Comparison of ENCODE assay signal across 10 cellular contexts in the genomic region with DNA sequence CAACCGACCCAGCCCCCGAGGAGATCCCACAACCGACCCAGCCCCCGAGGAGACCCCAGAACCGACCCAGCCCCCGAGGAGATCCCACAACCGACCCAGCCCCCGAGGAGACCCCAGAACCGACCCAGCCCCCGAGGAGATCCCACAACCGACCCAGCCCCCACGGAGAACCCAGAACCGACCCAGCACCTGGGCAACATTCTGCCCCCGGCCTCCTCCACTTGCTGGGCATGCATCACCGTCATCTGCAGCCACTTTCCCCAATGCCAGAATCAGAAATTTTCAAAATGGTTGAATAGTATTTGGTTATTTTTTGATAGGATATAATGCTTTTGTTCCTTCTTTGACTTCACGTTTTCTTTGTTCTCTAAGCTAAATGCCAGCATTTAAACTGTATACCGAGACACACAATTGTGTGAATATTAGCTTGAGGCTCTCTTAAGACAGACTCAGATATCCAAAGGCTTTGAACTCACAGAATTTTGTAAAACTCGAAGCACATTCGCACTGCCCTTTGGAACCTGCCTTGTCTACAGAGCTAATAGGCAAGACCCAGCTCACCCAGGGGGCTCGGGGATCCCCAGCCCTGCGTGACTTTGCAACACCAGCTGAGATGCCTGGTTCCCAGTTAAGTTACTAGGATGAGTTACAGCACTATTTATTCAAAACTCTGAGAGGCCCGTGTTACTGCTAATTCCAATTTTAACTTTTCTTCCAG. TPM values are rescaled to one million over a fixed set of nuclear protein-coding genes. Genes with fewer than 3 reads are reported as not detected.
DNase-seq lines count a peak whose midpoint lies in the region; ATAC-seq, FAIRE-seq and TF ChIP-seq lines count a peak whose summit lies in the region.
"Had no signal": no experiment of that assay in that cellular context is flagged by ENCODE, and none has a peak within 500 bp of the region (broad histone marks: within the 10 kb centered on the region; RNA-seq: fewer than 3 reads in every experiment).

No MANE protein-coding gene starts in this region.

- no peaks in the 10 kb centered on the region for H3K9me3 ChIP-seq in Peyer's patch

- H3K4me3 Mint-ChIP-seq in activated CD4-positive, alpha-beta T cell treated with anti-CD3 and anti-CD28 coated beads for 36 hours = peak overlapping the region; percentile 30

- H3K36me3 Mint-ChIP-seq in activated CD4-positive, alpha-beta T cell treated with anti-CD3 and anti-CD28 coated beads for 36 hours (ENCODE audit: low read depth) = no peaks in the 10 kb centered on the region

- H3K27ac ChIP-seq in Peyer's patch = peak overlapping the region in 3 of 4 donors; percentile 38 to 68 (median 63)

- POLR2A ChIA-PET in activated CD4-positive, alpha-beta T cell treated with anti-CD3 and anti-CD28 coated beads for 36 hours (lab: Charles Lee) = interaction anchor here (0.6 to 1.5 kb wide), 3 partner anchors 65 to 171 kb away, joined by 3 to 9 read pairs (median 4); no protein-coding TSS in a partner anchor
- POLR2A ChIA-PET in HEK293T (lab: Yijun Ruan, JAX) = no interaction called here

- H3K9me3 Mint-ChIP-seq in activated CD4-positive, alpha-beta T cell treated with anti-CD3 and anti-CD28 coated beads for 36 hours (ENCODE audit: low read depth) = no peaks in the 10 kb centered on the region

- intact Hi-C loops in activated CD4-positive, alpha-beta T cell treated with anti-CD3 and anti-CD28 coated beads for 36 hours (cut with DNase I, micrococcal nuclease) = loop anchor here (1.0 to 5.0 kb wide), 3 partner anchors 19 to 81 kb away; no protein-coding TSS in a partner anchor
- intact Hi-C loops in posterior vena cava (cut with DNase I) = no loop called here

- H3K27me3 Mint-ChIP-seq in activated CD4-positive, alpha-beta T cell treated with anti-CD3 and anti-CD28 coated beads for 36 hours = no peaks in the 10 kb centered on the region

- no peak overlapping the region for H3K4me3 ChIP-seq in Peyer's patch

- no peaks in the 10 kb centered on the region for H3K27me3 ChIP-seq in Peyer's patch

- TF ChIP-seq POLR2A in Peyer's patch (IDR thresholded peaks at IDR 0.05) = no peak

- peaks cover 0 to 20% (median 10%) of the 10 kb centered on the region in 4 donors for H3K4me1 ChIP-seq in Peyer's patch

- CTCF ChIA-PET in activated CD4-positive, alpha-beta T cell treated with anti-CD3 and anti-CD28 coated beads for 36 hours (lab: Charles Lee) = interaction anchor here (0.5 to 1.2 kb wide), 10 partner anchors 10 to 78 kb away, joined by 3 to 7 read pairs (median 3); no protein-coding TSS in a partner anchor
- CTCF ChIA-PET in HEK293T (lab: Yijun Ruan, JAX) = no interaction called here

- ATAC-seq in activated CD4-positive, alpha-beta T cell treated with anti-CD3 and anti-CD28 coated beads for 36 hours = peak; percentile 14
- peak; percentile 34 for ATAC-seq in HG02840 (IDR thresholded peaks at IDR 0.05; ENCODE audit: low FRiP score, unreplicated experiment)

- peak overlapping the region; percentile 87 for H3K27ac Mint-ChIP-seq in activated CD4-positive, alpha-beta T cell treated with anti-CD3 and anti-CD28 coated beads for 36 hours

- H3K36me3 ChIP-seq in Peyer's patch = no peaks in the 10 kb centered on the region

- peaks cover 49% of the 10 kb centered on the region for H3K4me1 Mint-ChIP-seq in activated CD4-positive, alpha-beta T cell treated with anti-CD3 and anti-CD28 coated beads for 36 hours

- FAIRE-seq in D721Med (lab: Jason Lieb, UNC) = no peak

- TF ChIP-seq CTCF in Peyer's patch (IDR thresholded peaks at IDR 0.05) = no peak
- TF ChIP-seq CTCF in D721Med (IDR thresholded peaks at IDR 0.05; ENCODE audit: insufficient read depth, missing control alignments) = no peak

- no peak for DNase-seq in activated CD4-positive, alpha-beta T cell treated with anti-CD3 and anti-CD28 coated beads for 36 hours
- no peak for DNase-seq in activated CD4-positive, alpha-beta T cell treated with anti-CD3 and anti-CD28 coated beads, Interleukin-2, amount 50 U/mL, for 48 hours
- DNase-seq in Peyer's patch = peak in 1 of 3 donors; percentile 45
- peak; percentile 52 for DNase-seq in posterior vena cava (ENCODE audit: low spot score)
- no peak for DNase-seq in HEK293T (ENCODE audit: extremely low spot score)
- no peak for DNase-seq in RPMI8226
- no peak for DNase-seq in D721Med (ENCODE audit: insufficient read length, low spot score)
- DNase-seq: NCI-H187 had no signal

TF ChIP-seq in HEK293T, 16 proteins besides CTCF, POLR2A, EP300 and RAD21:
- TF ChIP-seq TARDBP (IDR thresholded peaks at IDR 0.05) (no peak), L3MBTL2 (conservative IDR thresholded peaks at IDR 0.05) (no peak), LEF1 (IDR thresholded peaks at IDR 0.05; ENCODE audit: borderline replicate concordance) (no peak), CTBP1 (IDR thresholded peaks at IDR 0.05; ENCODE audit: borderline replicate concordance) (no peak), ELF4 (IDR thresholded peaks at IDR 0.05) (no peak), ZNF384 (IDR thresholded peaks at IDR 0.05) (no peak), FOXK2 (IDR thresholded peaks at IDR 0.05) (no peak), SUZ12 (IDR thresholded peaks at IDR 0.05) (no peak), FOXM1 (IDR thresholded peaks at IDR 0.05; ENCODE audit: borderline replicate concordance) (no peak), SP1 (IDR thresholded peaks at IDR 0.05) (no peak)
- TF ChIP-seq, protein P1, sequence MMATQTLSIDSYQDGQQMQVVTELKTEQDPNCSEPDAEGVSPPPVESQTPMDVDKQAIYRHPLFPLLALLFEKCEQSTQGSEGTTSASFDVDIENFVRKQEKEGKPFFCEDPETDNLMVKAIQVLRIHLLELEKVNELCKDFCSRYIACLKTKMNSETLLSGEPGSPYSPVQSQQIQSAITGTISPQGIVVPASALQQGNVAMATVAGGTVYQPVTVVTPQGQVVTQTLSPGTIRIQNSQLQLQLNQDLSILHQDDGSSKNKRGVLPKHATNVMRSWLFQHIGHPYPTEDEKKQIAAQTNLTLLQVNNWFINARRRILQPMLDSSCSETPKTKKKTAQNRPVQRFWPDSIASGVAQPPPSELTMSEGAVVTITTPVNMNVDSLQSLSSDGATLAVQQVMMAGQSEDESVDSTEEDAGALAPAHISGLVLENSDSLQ (IDR thresholded peaks at IDR 0.05) = no peak

RNA-seq across cellular contexts. Expression of a gene that starts 15.5 kb away (rescaled TPM):
- total RNA-seq in activated CD4-positive, alpha-beta T cell treated with anti-CD3 and anti-CD28 coated beads for 36 hours = 10 to 100 TPM; 33.0 to 34.7 TPM
- total RNA-seq in Peyer's patch (10 to 100 TPM in 1 of 4 donors, 1 to 10 TPM in 3; 3.5 to 41.3 (median 6.9) TPM), posterior vena cava (10 to 100 TPM; 28.8 to 30.1 TPM)

RNA-seq across cellular contexts. Expression of a gene that starts 31.1 kb away (rescaled TPM):
- not detected for total RNA-seq in activated CD4-positive, alpha-beta T cell treated with anti-CD3 and anti-CD28 coated beads for 36 hours
- not detected for total RNA-seq in Peyer's patch
- not detected for total RNA-seq in posterior vena cava
- total RNA-seq: SK-MEL-5 had no signal

Comparison
In these comparisons a context has a peak if more than half of its experiments do, and no peak if none do; other contexts are left out.
1. intact Hi-C loops: an anchor here in activated CD4-positive, alpha-beta T cell treated with anti-CD3 and anti-CD28 coated beads for 36 hours (1.0 to 5.0 kb wide); none called in posterior vena cava.